ENCODE assay signal across 9 cellular contexts in the genomic region with DNA sequence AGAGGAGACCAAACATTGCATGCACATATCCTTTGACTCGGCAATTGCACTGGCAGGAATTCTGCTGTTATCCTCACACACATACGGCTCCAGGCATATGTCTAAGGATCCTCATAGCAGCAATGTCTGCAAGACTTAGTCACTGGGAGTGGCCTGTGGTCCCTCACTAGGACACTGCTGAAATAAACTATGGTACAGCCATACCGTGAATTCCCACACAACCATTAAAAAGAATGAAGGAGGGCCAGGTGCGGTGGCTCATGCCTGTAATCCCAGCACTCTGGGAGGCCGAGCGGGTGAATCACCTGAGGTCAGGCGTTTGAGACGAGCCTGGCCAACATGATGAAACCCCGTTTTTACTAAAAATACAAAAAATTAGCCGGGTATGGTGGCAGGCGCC.
A peak's percentile ranks its signal among the peaks of the same experiment; 100 is the strongest.
DNase-seq lines count a peak whose midpoint lies in the region; ATAC-seq and TF ChIP-seq lines count a peak whose summit lies in the region.
"Had no signal": no experiment of that assay in that cellular context is flagged by ENCODE, and none has a peak within 500 bp of the region (broad histone marks: within the 10 kb centered on the region; RNA-seq: fewer than 3 reads in every experiment).

No MANE protein-coding gene starts in this region.

- 55% methylated on average over 11 of the region's 11 CpGs for WGBS in SK-N-SH (ENCODE audit: low lambda C conversion rate)

- peak overlapping the region; percentile 20 to 55 for H3K27ac ChIP-seq in SK-N-SH (ENCODE audit: low read depth in 2 of 2, low read length in 1 of 2)

- no peaks in the 10 kb centered on the region for H3K9me2 ChIP-seq in SK-N-SH

- CTCF ChIA-PET in activated CD4-positive, alpha-beta T cell treated with anti-CD3 and anti-CD28 coated beads, Interleukin-2, amount 10 ng/mL, durations not matched to agents 7 days and 5 days (lab: Charles Lee): interaction anchor here (0.6 to 1.2 kb wide), 2 partner anchors 16 to 744 kb away, joined by 3 to 4 read pairs; no protein-coding TSS in a partner anchor
- CTCF ChIA-PET in activated CD4-positive, alpha-beta T cell treated with anti-CD3 and anti-CD28 coated beads for 36 hours (lab: Charles Lee): interaction anchor here (0.6 to 1.1 kb wide), 3 partner anchors 11 to 195 kb away, joined by 3 read pairs; no protein-coding TSS in a partner anchor
- CTCF ChIA-PET in SK-N-SH (lab: Yijun Ruan, JAX): interaction anchor here (1.2 to 1.5 kb wide), 2 partner anchors 29 to 129 kb away, joined by 3 read pairs; no protein-coding TSS in a partner anchor

- intact Hi-C loops in activated CD4-positive, alpha-beta T cell treated with anti-CD3 and anti-CD28 coated beads for 36 hours (cut with DNase I, micrococcal nuclease): loop anchor here (5.0 kb wide), 2 partner anchors 45 to 400 kb away; no protein-coding TSS in a partner anchor

- H3K9me3 Mint-ChIP-seq in activated CD4-positive, alpha-beta T cell treated with anti-CD3 and anti-CD28 coated beads, Interleukin-2, amount 10 ng/mL, durations not matched to agents 7 days and 5 days: no peaks in the 10 kb centered on the region
- H3K9me3 Mint-ChIP-seq in activated CD4-positive, alpha-beta T cell treated with anti-CD3 and anti-CD28 coated beads for 36 hours (ENCODE audit: low read depth): no peaks in the 10 kb centered on the region
- no peaks in the 10 kb centered on the region for H3K9me3 Mint-ChIP-seq in stimulated activated naive B cell treated with anti-CD40 and anti-IgM and Interleukin-4, amounts not matched to agents 10 μg/mL and 1 μg/mL and 100 μg/mL, for 72 hours

- no peak overlapping the region for H3K9ac ChIP-seq in SK-N-SH

- peak in 1 of 2 experiments; percentile 10; a peak in 1 of 4 replicates for TF ChIP-seq EP300 in SK-N-SH (IDR thresholded peaks at IDR 0.05; ENCODE audit: borderline replicate concordance in 1 of 2, low read depth in 1 of 2, low read length in 1 of 2)

- H3K4me1 ChIP-seq in SK-N-SH (ENCODE audit: control insufficient read depth in 1 of 2, insufficient read depth in 2 of 2, low read depth in 1 of 2, low read length in 1 of 2) (peaks cover 30 to 51% of the 10 kb centered on the region in 2 experiments; a peak in 3 of 4 replicates), HAP-1 (no peaks in the 10 kb centered on the region)

- H3K4me2 ChIP-seq in SK-N-SH: peak overlapping the region; percentile 33; the same call in 1 of the 2 replicates

- no peak for DNase-seq in activated CD4-positive, alpha-beta T cell treated with anti-CD3 and anti-CD28 coated beads, Interleukin-2, amount 10 ng/mL, durations not matched to agents 7 days and 5 days
- no peak for DNase-seq in activated CD4-positive, alpha-beta T cell treated with anti-CD3 and anti-CD28 coated beads for 36 hours
- no peak for DNase-seq in SK-N-SH
- peak; percentile 80 for DNase-seq in fibroblast of villous mesenchyme (ENCODE audit: low read depth)
- DNase-seq in stimulated activated naive B cell treated with anti-CD40 and anti-IgM and Interleukin-4, amounts not matched to agents 10 μg/mL and 1 μg/mL and 100 μg/mL, for 72 hours: no peak
- DNase-seq in amygdala (lab: John Stamatoyannopoulos, UW): no peak
- DNase-seq in HAP-1 (ENCODE audit: low spot score in 2 of 2): no peak

- H3K27me3 Mint-ChIP-seq in activated CD4-positive, alpha-beta T cell treated with anti-CD3 and anti-CD28 coated beads, Interleukin-2, amount 10 ng/mL, durations not matched to agents 7 days and 5 days: no peaks in the 10 kb centered on the region
- H3K27me3 Mint-ChIP-seq in activated CD4-positive, alpha-beta T cell treated with anti-CD3 and anti-CD28 coated beads for 36 hours: no peaks in the 10 kb centered on the region
- H3K27me3 Mint-ChIP-seq in stimulated activated naive B cell treated with anti-CD40 and anti-IgM and Interleukin-4, amounts not matched to agents 10 μg/mL and 1 μg/mL and 100 μg/mL, for 72 hours: no peaks in the 10 kb centered on the region

- H3K27ac Mint-ChIP-seq in activated CD4-positive, alpha-beta T cell treated with anti-CD3 and anti-CD28 coated beads, Interleukin-2, amount 10 ng/mL, durations not matched to agents 7 days and 5 days: peak overlapping the region; percentile 60
- no peak overlapping the region for H3K27ac Mint-ChIP-seq in activated CD4-positive, alpha-beta T cell treated with anti-CD3 and anti-CD28 coated beads for 36 hours
- H3K27ac Mint-ChIP-seq in stimulated activated naive B cell treated with anti-CD40 and anti-IgM and Interleukin-4, amounts not matched to agents 10 μg/mL and 1 μg/mL and 100 μg/mL, for 72 hours: peak overlapping the region; percentile 65

- H3K4me3 Mint-ChIP-seq in activated CD4-positive, alpha-beta T cell treated with anti-CD3 and anti-CD28 coated beads, Interleukin-2, amount 10 ng/mL, durations not matched to agents 7 days and 5 days: no peak overlapping the region
- no peak overlapping the region for H3K4me3 Mint-ChIP-seq in activated CD4-positive, alpha-beta T cell treated with anti-CD3 and anti-CD28 coated beads for 36 hours
- H3K4me3 Mint-ChIP-seq in stimulated activated naive B cell treated with anti-CD40 and anti-IgM and Interleukin-4, amounts not matched to agents 10 μg/mL and 1 μg/mL and 100 μg/mL, for 72 hours: no peak overlapping the region

- H3K9me3 ChIP-seq in SK-N-SH (no peaks in the 10 kb centered on the region), HAP-1 (no peaks in the 10 kb centered on the region)

- peaks cover 43% of the 10 kb centered on the region for H3K4me1 Mint-ChIP-seq in activated CD4-positive, alpha-beta T cell treated with anti-CD3 and anti-CD28 coated beads, Interleukin-2, amount 10 ng/mL, durations not matched to agents 7 days and 5 days
- H3K4me1 Mint-ChIP-seq in activated CD4-positive, alpha-beta T cell treated with anti-CD3 and anti-CD28 coated beads for 36 hours: peaks cover 39% of the 10 kb centered on the region
- peaks cover 71 to 93% of the 10 kb centered on the region in 2 donors for H3K4me1 Mint-ChIP-seq in stimulated activated naive B cell treated with anti-CD40 and anti-IgM and Interleukin-4, amounts not matched to agents 10 μg/mL and 1 μg/mL and 100 μg/mL, for 72 hours

- in situ Hi-C loops in HAP-1 (cut with MboI; ENCODE audit: low sequenced_read_pairs): no loop called here

- TF ChIP-seq CTCF in SK-N-SH (IDR thresholded peaks at IDR 0.05) (no peak), fibroblast of villous mesenchyme (IDR thresholded peaks at IDR 0.05; ENCODE audit: insufficient read depth, low read depth, low read length) (no peak)

- peaks cover 3% of the 10 kb centered on the region for H3K36me3 Mint-ChIP-seq in activated CD4-positive, alpha-beta T cell treated with anti-CD3 and anti-CD28 coated beads, Interleukin-2, amount 10 ng/mL, durations not matched to agents 7 days and 5 days (ENCODE audit: low read depth)
- no peaks in the 10 kb centered on the region for H3K36me3 Mint-ChIP-seq in activated CD4-positive, alpha-beta T cell treated with anti-CD3 and anti-CD28 coated beads for 36 hours (ENCODE audit: low read depth)
- no peaks in the 10 kb centered on the region for H3K36me3 Mint-ChIP-seq in stimulated activated naive B cell treated with anti-CD40 and anti-IgM and Interleukin-4, amounts not matched to agents 10 μg/mL and 1 μg/mL and 100 μg/mL, for 72 hours

- H3K27me3 ChIP-seq in SK-N-SH (ENCODE audit: insufficient read depth) (no peaks in the 10 kb centered on the region), HAP-1 (ENCODE audit: low read depth) (no peaks in the 10 kb centered on the region)

- H3F3A ChIP-seq in SK-N-SH (replicated peaks; ENCODE audit: insufficient read depth): peaks cover 16% of the 10 kb centered on the region

- H3K4me3 ChIP-seq in SK-N-SH (ENCODE audit: low read depth in 2 of 2, low read length in 1 of 2) (no peak overlapping the region), fibroblast of villous mesenchyme (ENCODE audit: low read depth, low read length) (no peak overlapping the region), HAP-1 (no peak overlapping the region)

- POLR2A ChIA-PET in activated CD4-positive, alpha-beta T cell treated with anti-CD3 and anti-CD28 coated beads, Interleukin-2, amount 10 ng/mL, durations not matched to agents 7 days and 5 days (lab: Charles Lee): interaction anchor here (0.5 kb wide), 1 partner anchor 456 kb away, joined by 4 read pairs; no protein-coding TSS in a partner anchor
- POLR2A ChIA-PET in activated CD4-positive, alpha-beta T cell treated with anti-CD3 and anti-CD28 coated beads for 36 hours (lab: Charles Lee): no interaction called here
- POLR2A ChIA-PET in SK-N-SH (lab: Yijun Ruan, JAX): interaction anchor here (0.9 kb wide), 1 partner anchor 28 kb away, joined by 3 read pairs; no protein-coding TSS in a partner anchor

- no peaks in the 10 kb centered on the region for H3K79me2 ChIP-seq in SK-N-SH (ENCODE audit: insufficient read depth)

- H2AFZ ChIP-seq in SK-N-SH (ENCODE audit: low read depth): no peak overlapping the region; the same call in 1 of the 2 replicates

- no peak for TF ChIP-seq RAD21 in SK-N-SH (IDR thresholded peaks at IDR 0.05; ENCODE audit: low read length)

- no peak for ATAC-seq in activated CD4-positive, alpha-beta T cell treated with anti-CD3 and anti-CD28 coated beads for 36 hours
- ATAC-seq in stimulated activated naive B cell treated with anti-CD40 and anti-IgM and Interleukin-4, amounts not matched to agents 10 μg/mL and 1 μg/mL and 100 μg/mL, for 72 hours (replicated peaks): no peak
- ATAC-seq in activated CD4-positive, CD25-positive, alpha-beta regulatory T cell treated with anti-CD3 and anti-CD28 coated beads, Interleukin-2, amount 50 U/mL, for 24 hours: no peak
- ATAC-seq: Panc1 had no signal

- H4K20me1 ChIP-seq in SK-N-SH (ENCODE audit: insufficient read depth): no peaks in the 10 kb centered on the region

- H3K36me3 ChIP-seq in SK-N-SH (replicated peaks in 1 of 2; ENCODE audit: control insufficient read depth in 1 of 2, insufficient read depth in 2 of 2, low read length in 1 of 2): no peaks in the 10 kb centered on the region
- H3K36me3 ChIP-seq in HAP-1 (replicated peaks): no peaks in the 10 kb centered on the region

TF ChIP-seq in SK-N-SH, 30 proteins besides CTCF, POLR2A, EP300 and RAD21 (continues in another document):
- TF ChIP-seq MAX (IDR thresholded peaks at IDR 0.05; ENCODE audit: low read depth): 0 out of 2 replicates have a peak, but pooled peaks have one; percentile 28
